In genomic region chr4:2482693-2483092, GRCh38 we compare ENCODE assay signal across 8 cellular contexts. TPM values are rescaled to one million over a fixed set of nuclear protein-coding genes. Genes with fewer than 3 reads are reported as not detected.
DNase-seq lines count a peak whose midpoint lies in the region; ATAC-seq, FAIRE-seq and TF ChIP-seq lines count a peak whose summit lies in the region.

No MANE protein-coding gene starts in this region.

- ATAC-seq in foreskin keratinocyte: no peak

- TF ChIP-seq CTCF in endothelial cell of umbilical vein (IDR thresholded peaks at IDR 0.05; ENCODE audit: extremely low read depth in 1 of 2, insufficient read depth in 1 of 2, low read depth in 1 of 2, low read length in 2 of 2) (no peak), nephron (IDR thresholded peaks at IDR 0.05; ENCODE audit: unreplicated experiment in 3 of 3) (no peak), foreskin keratinocyte (conservative IDR thresholded peaks at IDR 0.05) (no peak)

- H3K4me1 ChIP-seq in endothelial cell of umbilical vein (ENCODE audit: control insufficient read depth, extremely low read depth, insufficient read depth, low read length): peaks cover 31% of the 10 kb centered on the region
- H3K4me1 ChIP-seq in foreskin keratinocyte: no peaks in the 10 kb centered on the region

- no peak overlapping the region for H2AFZ ChIP-seq in endothelial cell of umbilical vein (ENCODE audit: low read depth, low read length)

- peak overlapping the region; percentile 82 to 93 (median 91) for H3K27ac Mint-ChIP-seq in nephron

- CTCF ChIA-PET in endothelial cell of umbilical vein (lab: Charles Lee): interaction anchor here (0.7 to 1.8 kb wide), 4 partner anchors 10 to 23 kb away, joined by 3 to 11 read pairs (median 3); no protein-coding TSS in a partner anchor

- no peak overlapping the region for H3K9ac ChIP-seq in endothelial cell of umbilical vein (replicated peaks; ENCODE audit: extremely low read depth, insufficient read depth, low read length)

- H3K4me2 ChIP-seq in endothelial cell of umbilical vein (ENCODE audit: insufficient read depth, low read length): peak overlapping the region; percentile 47

- peaks cover 5% of the 10 kb centered on the region for H3K36me3 Mint-ChIP-seq in nephron (ENCODE audit: low read depth)

- H3K9me3 ChIP-seq in endothelial cell of umbilical vein (replicated peaks; ENCODE audit: control insufficient read depth, insufficient read depth, low read length): no peaks in the 10 kb centered on the region

- H3K27me3 ChIP-seq in endothelial cell of umbilical vein (ENCODE audit: control insufficient read depth in 2 of 2, insufficient read depth in 2 of 2, low read length in 2 of 2) (no peaks in the 10 kb centered on the region), foreskin keratinocyte (no peaks in the 10 kb centered on the region)

- peak overlapping the region in 1 of 3 experiments; percentile 52 for H3K4me3 Mint-ChIP-seq in nephron

- peak overlapping the region; percentile 39 for H3K27ac ChIP-seq in endothelial cell of umbilical vein (ENCODE audit: insufficient read depth, low read depth, low read length)
- H3K27ac ChIP-seq in foreskin keratinocyte: no peak overlapping the region

- H3K9me1 ChIP-seq in endothelial cell of umbilical vein (replicated peaks; ENCODE audit: control insufficient read depth, extremely low read depth, insufficient read depth, low read length): no peaks in the 10 kb centered on the region

- no peaks in the 10 kb centered on the region for H3K9me3 Mint-ChIP-seq in nephron

- no peak for TF ChIP-seq POLR2A in endothelial cell of umbilical vein (IDR thresholded peaks at IDR 0.05; ENCODE audit: low read depth, low read length)

- intact Hi-C loops in endothelial cell of umbilical vein (cut with micrococcal nuclease): loop anchor here (2.0 kb wide), 1 partner anchor 14 kb away; the partner anchor contains the start of gene RNF4

- H3K36me3 ChIP-seq in endothelial cell of umbilical vein (ENCODE audit: control insufficient read depth in 2 of 2, extremely low read depth in 1 of 2, insufficient read depth in 2 of 2, low read length in 2 of 2): no peaks in the 10 kb centered on the region

- dilution Hi-C loops in endothelial cell of umbilical vein (cut with MboI; ENCODE audit: extremely low pct_ligation_motif_present, low sequenced_read_pairs): no loop called here

- peak; percentile 96 for FAIRE-seq in GM19239 (lab: Jason Lieb, UNC)
- FAIRE-seq in endothelial cell of umbilical vein (lab: Jason Lieb, UNC): peak; percentile 85

- H3K4me1 Mint-ChIP-seq in nephron: peaks cover 79% of the 10 kb centered on the region

- H3K79me2 ChIP-seq in endothelial cell of umbilical vein (ENCODE audit: control insufficient read depth, insufficient read depth, low read length): peaks cover 99% of the 10 kb centered on the region

- DNase-seq in AG08396 (ENCODE audit: low spot score) (peak; percentile 45), GM19239 (ENCODE audit: insufficient read length, low spot score) (peak; percentile 57), NCI-H69 (lab: John Stamatoyannopoulos, UW) (peak; percentile 60), endothelial cell of umbilical vein (ENCODE audit: low read depth, low spot score) (peak; percentile 68), GDM1 (lab: John Stamatoyannopoulos, UW) (no peak), foreskin keratinocyte (no peak), NCI-H1436 treated with DMSO at 0.1 percent for 48 hours (lab: John Stamatoyannopoulos, UW) (no peak)

- H4K20me1 ChIP-seq in endothelial cell of umbilical vein (replicated peaks; ENCODE audit: control insufficient read depth, extremely low read depth, insufficient read depth, low read length): peaks cover 9% of the 10 kb centered on the region

- POLR2A ChIA-PET in endothelial cell of umbilical vein (lab: Charles Lee): no interaction called here

- BruUV-seq in endothelial cell of umbilical vein (replicated peaks; lab: Mats Ljungman, UMichigan): no TSS peak

- H3K27me3 Mint-ChIP-seq in nephron (ENCODE audit: low read depth): no peaks in the 10 kb centered on the region

- no peak overlapping the region for H3K4me3 ChIP-seq in endothelial cell of umbilical vein (replicated peaks in 1 of 3; ENCODE audit: insufficient read depth in 1 of 3, low read depth in 1 of 3, low read length in 3 of 3)

TF ChIP-seq in endothelial cell of umbilical vein, 7 proteins besides CTCF, POLR2A, EP300 and RAD21:
- TF ChIP-seq MAX (IDR thresholded peaks at IDR 0.05; ENCODE audit: insufficient read depth, insufficient read length): no peak

RNA-seq across cellular contexts. Expression of gene RNF4, which starts 13.8 kb away (rescaled TPM):
- 67.5 and 71.4 TPM in 2 replicates for total RNA-seq in endothelial cell of umbilical vein
- polyA plus RNA-seq in endothelial cell of umbilical vein: 56.9 and 64.3 TPM in 2 replicates
- 71.9 and 85.2 TPM in 2 replicates for polyA plus RNA-seq in endothelial cell of umbilical vein (2011; cell fraction: cytosol; rRNA removed)
- polyA plus RNA-seq in endothelial cell of umbilical vein (2011; cell fraction: nucleus; rRNA removed): 65.4 and 73.0 TPM in 2 replicates
- polyA plus RNA-seq in endothelial cell of umbilical vein (2012): 45.8 and 52.5 TPM in 2 replicates
- polyA minus RNA-seq in endothelial cell of umbilical vein: 60.7 and 73.2 TPM in 2 replicates
- polyA minus RNA-seq in endothelial cell of umbilical vein (2011; cell fraction: cytosol; rRNA and poly(A)+ RNA removed): 34.3 TPM
- 49.9 and 57.5 TPM in 2 replicates for polyA minus RNA-seq in endothelial cell of umbilical vein (2011; cell fraction: nucleus; rRNA and poly(A)+ RNA removed)
- total RNA-seq in foreskin keratinocyte: 45.0 and 45.7 TPM in 2 replicates
- 26.0 and 30.1 TPM in 2 replicates for polyA plus RNA-seq in foreskin keratinocyte

RNA-seq across cellular contexts. Expression of gene FAM193A, which starts 53.8 kb away (rescaled TPM):
- total RNA-seq in endothelial cell of umbilical vein: 32.0 and 32.1 TPM in 2 replicates
- 12.3 TPM in 2 replicates for polyA plus RNA-seq in endothelial cell of umbilical vein
- 11.5 and 12.2 TPM in 2 replicates for polyA plus RNA-seq in endothelial cell of umbilical vein (2011; cell fraction: cytosol; rRNA removed)
- polyA plus RNA-seq in endothelial cell of umbilical vein (2011; cell fraction: nucleus; rRNA removed): 37.7 and 38.6 TPM in 2 replicates
- 13.8 and 13.9 TPM in 2 replicates for polyA plus RNA-seq in endothelial cell of umbilical vein (2012)
- polyA minus RNA-seq in endothelial cell of umbilical vein: 23.4 and 26.9 TPM in 2 replicates
- polyA minus RNA-seq in endothelial cell of umbilical vein (2011; cell fraction: cytosol; rRNA and poly(A)+ RNA removed): 9.9 TPM
- 44.1 and 45.2 TPM in 2 replicates for polyA minus RNA-seq in endothelial cell of umbilical vein (2011; cell fraction: nucleus; rRNA and poly(A)+ RNA removed)
- 13.4 and 13.5 TPM in 2 replicates for total RNA-seq in foreskin keratinocyte
- 4.9 and 5.6 TPM in 2 replicates for polyA plus RNA-seq in foreskin keratinocyte

Comparison
In these comparisons a context has a peak if more than half of its experiments do, and no peak if none do; other contexts are left out.
1. DNase-seq: peak in AG08396 (single experiment), GM19239 (single experiment), NCI-H69 (single experiment) and endothelial cell of umbilical vein (single experiment); none in GDM1 (single experiment), foreskin keratinocyte (0 of 2) and NCI-H1436 treated with DMSO at 0.1 percent for 48 hours (single experiment).